19 cellular contexts compared by ENCODE assay signal in the genomic region with DNA sequence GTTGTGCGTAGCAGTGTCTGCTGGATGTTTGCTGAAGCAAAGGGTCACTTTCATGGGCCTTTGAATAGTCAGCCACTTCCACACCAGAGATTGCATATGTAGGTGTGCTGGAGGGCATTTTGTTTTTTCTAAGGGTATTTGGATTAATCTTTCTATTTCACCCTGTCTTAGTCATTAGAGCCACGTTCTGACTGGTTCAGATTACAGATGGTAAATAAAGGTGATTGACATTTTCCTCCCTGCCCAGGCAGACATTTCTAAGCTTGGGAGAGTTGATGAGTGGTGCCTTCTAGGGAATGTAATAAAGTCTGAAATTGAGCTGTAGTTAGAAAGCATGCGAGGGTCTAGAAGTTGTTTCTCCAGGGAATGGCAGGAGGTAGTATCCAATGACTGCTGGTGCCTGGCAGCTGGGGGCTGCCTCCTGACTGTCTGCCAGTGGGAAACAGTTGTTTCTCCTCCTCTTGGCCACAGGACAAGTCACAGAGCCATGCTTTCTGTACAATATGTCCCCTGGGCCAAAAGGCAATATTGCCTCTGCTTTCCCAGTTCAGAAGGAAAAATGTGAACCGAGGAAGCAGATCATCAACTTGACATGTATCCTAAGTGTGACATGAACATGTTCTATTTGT. TPM values are rescaled to one million over a fixed set of nuclear protein-coding genes. Genes with fewer than 3 reads are reported as not detected.
DNase-seq lines count a peak whose midpoint lies in the region; ATAC-seq and TF ChIP-seq lines count a peak whose summit lies in the region.
"Had no signal": no experiment of that assay in that cellular context is flagged by ENCODE, and none has a peak within 500 bp of the region (broad histone marks: within the 10 kb centered on the region; RNA-seq: fewer than 3 reads in every experiment).

No MANE protein-coding gene starts in this region.

- peaks cover 2% of the 10 kb centered on the region for H3K36me3 Mint-ChIP-seq in progenitor cell of endocrine pancreas (ENCODE audit: insufficient read depth)
- H3K36me3 Mint-ChIP-seq in activated T-cell treated with anti-CD3 and anti-CD28 coated beads, Interleukin-2, amount 50 U/mL, for 72 hours (ENCODE audit: insufficient read depth in 2 of 2), result no peaks in the 10 kb centered on the region
- H3K36me3 Mint-ChIP-seq: CD4-positive, CD25-positive, alpha-beta regulatory T cell had no signal

- peak overlapping the region; percentile 64 for H3K27ac Mint-ChIP-seq in progenitor cell of endocrine pancreas
- no peak overlapping the region for H3K27ac Mint-ChIP-seq in activated T-cell treated with anti-CD3 and anti-CD28 coated beads, Interleukin-2, amount 50 U/mL, for 72 hours
- H3K27ac Mint-ChIP-seq: CD4-positive, CD25-positive, alpha-beta regulatory T cell had no signal

- peak; percentile 68 for ATAC-seq in esophagus mucosa
- no peak for ATAC-seq in activated T-cell treated with anti-CD3 and anti-CD28 coated beads, Interleukin-2, amount 50 U/mL, for 72 hours (replicated peaks in 1 of 2)
- ATAC-seq: GM12878, HCT116, HepG2 had no signal

- DNase-seq in DMS 273 treated with DMSO at 0.1 percent for 48 hours (lab: John Stamatoyannopoulos, UW) (peak; percentile 78), NCI-H446 (lab: John Stamatoyannopoulos, UW) (peak; percentile 55 to 82), progenitor cell of endocrine pancreas (ENCODE audit: low spot score, unreplicated experiment) (no peak), NCI-H187 treated with DMSO at 0.1 percent for 48 hours (lab: John Stamatoyannopoulos, UW) (no peak), hypothalamus (lab: John Stamatoyannopoulos, UW) (no peak), medulla oblongata (ENCODE audit: extremely low spot score) (no peak)
- DNase-seq in activated T-cell treated with anti-CD3 and anti-CD28 coated beads, Interleukin-2, amount 50 U/mL, for 72 hours, result no peak
- DNase-seq: BE2C; Caco-2; CD4-positive, CD25-positive, alpha-beta regulatory T cell; GOT3; MV-4-11; NCI-H2029 treated with DMSO at 0.1 percent for 48 hours; NCI-H510A treated with DMSO at 0.1 percent for 48 hours had no signal

- no peak overlapping the region for H3K4me3 Mint-ChIP-seq in progenitor cell of endocrine pancreas (ENCODE audit: low read depth)
- no peak overlapping the region for H3K4me3 Mint-ChIP-seq in activated T-cell treated with anti-CD3 and anti-CD28 coated beads, Interleukin-2, amount 50 U/mL, for 72 hours

- TF ChIP-seq CTCF in progenitor cell of endocrine pancreas (IDR thresholded peaks at IDR 0.05; ENCODE audit: unreplicated experiment), result no peak

- H3K27me3 Mint-ChIP-seq in progenitor cell of endocrine pancreas, result peaks cover 24% of the 10 kb centered on the region
- no peaks in the 10 kb centered on the region for H3K27me3 Mint-ChIP-seq in activated T-cell treated with anti-CD3 and anti-CD28 coated beads, Interleukin-2, amount 50 U/mL, for 72 hours (ENCODE audit: low read depth)

- peaks cover 13% of the 10 kb centered on the region for H3K9me3 Mint-ChIP-seq in progenitor cell of endocrine pancreas (ENCODE audit: low read depth)
- H3K9me3 Mint-ChIP-seq in activated T-cell treated with anti-CD3 and anti-CD28 coated beads, Interleukin-2, amount 50 U/mL, for 72 hours, result no peaks in the 10 kb centered on the region

- peaks cover 42% of the 10 kb centered on the region for H3K4me1 Mint-ChIP-seq in progenitor cell of endocrine pancreas (ENCODE audit: low read depth)
- H3K4me1 Mint-ChIP-seq in activated T-cell treated with anti-CD3 and anti-CD28 coated beads, Interleukin-2, amount 50 U/mL, for 72 hours (ENCODE audit: low read depth), result no peaks in the 10 kb centered on the region
- H3K4me1 Mint-ChIP-seq: CD4-positive, CD25-positive, alpha-beta regulatory T cell had no signal

RNA-seq across cellular contexts. Expression of a gene that starts 14.6 kb away (rescaled TPM):
- total RNA-seq in esophagus mucosa, result 5.9 TPM
- total RNA-seq in progenitor cell of endocrine pancreas, result 3.6 and 4.7 TPM in 2 replicates
- total RNA-seq in activated T-cell treated with anti-CD3 and anti-CD28 coated beads, Interleukin-2, amount 50 U/mL, for 72 hours, result not detected
- total RNA-seq: GM12878, HepG2, SK-MEL-5 had no signal

Comparison
In these comparisons a context has a peak if more than half of its experiments do, and no peak if none do; other contexts are left out.
1. DNase-seq: peak in DMS 273 treated with DMSO at 0.1 percent for 48 hours (single experiment) and NCI-H446 (2 of 2); none in progenitor cell of endocrine pancreas (single experiment), NCI-H187 treated with DMSO at 0.1 percent for 48 hours (single experiment), hypothalamus (0 of 51), medulla oblongata (single experiment) and activated T-cell treated with anti-CD3 and anti-CD28 coated beads, Interleukin-2, amount 50 U/mL, for 72 hours (0 of 2).